19 cellular contexts compared by ENCODE assay signal in the genomic region with DNA sequence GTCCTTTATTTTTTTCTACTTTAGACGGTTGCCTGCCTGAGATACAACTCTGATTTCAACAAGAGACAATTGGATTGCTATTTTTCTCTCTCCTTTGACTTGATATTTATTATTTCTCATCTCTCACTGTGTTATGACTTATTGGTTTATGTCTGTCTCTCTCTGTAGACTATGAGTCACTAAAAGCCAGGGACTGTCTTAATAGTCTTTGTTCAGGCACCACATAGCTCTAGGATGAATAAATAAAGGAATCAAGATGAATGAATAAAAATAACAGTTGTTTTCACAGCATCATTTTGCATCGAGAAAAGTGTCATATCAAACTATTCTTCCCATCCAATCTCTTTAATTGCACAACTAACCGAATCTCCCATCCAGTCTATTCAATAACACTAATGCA. TPM values are rescaled to one million over a fixed set of nuclear protein-coding genes. Genes with fewer than 3 reads are reported as not detected.
DNase-seq lines count a peak whose midpoint lies in the region; ATAC-seq, FAIRE-seq and TF ChIP-seq lines count a peak whose summit lies in the region.
"Had no signal": no experiment of that assay in that cellular context is flagged by ENCODE, and none has a peak within 500 bp of the region (broad histone marks: within the 10 kb centered on the region; RNA-seq: fewer than 3 reads in every experiment).

No MANE protein-coding gene starts in this region.

- H3K4me3 ChIP-seq in left ventricle myocardium inferior (no peak overlapping the region), heart right ventricle (no peak overlapping the region), suprapubic skin (no peak overlapping the region), kidney (ENCODE audit: low read length in 2 of 2) (no peak overlapping the region)
- H3K4me3 ChIP-seq: SJSA1 had no signal

- H3K4me1 ChIP-seq in left ventricle myocardium inferior: peaks cover 15% of the 10 kb centered on the region
- H3K4me1 ChIP-seq in heart right ventricle: peaks cover 0 to 24% (median 11%) of the 10 kb centered on the region in 9 donors
- peaks cover 30% of the 10 kb centered on the region for H3K4me1 ChIP-seq in suprapubic skin
- H3K4me1 ChIP-seq in kidney (ENCODE audit: control insufficient read depth in 1 of 2, insufficient read depth in 1 of 2, low read depth in 1 of 2, low read length in 2 of 2): no peaks in the 10 kb centered on the region

- H3K9ac ChIP-seq in kidney (ENCODE audit: low read length in 2 of 2): no peak overlapping the region

- H3K27me3 ChIP-seq in left ventricle myocardium inferior (ENCODE audit: low read depth): no peaks in the 10 kb centered on the region
- H3K27me3 ChIP-seq in heart right ventricle: no peaks in the 10 kb centered on the region
- H3K27me3 ChIP-seq in suprapubic skin: no peaks in the 10 kb centered on the region
- H3K27me3 ChIP-seq: SJSA1 had no signal

- ATAC-seq in heart right ventricle: no peak

- DNase-seq in left ventricle myocardium inferior (no peak), heart right ventricle (no peak), RPMI7951 (ENCODE audit: low read depth) (peak; percentile 57), dermis blood vessel endothelial cell (peak; percentile 37), suprapubic skin (ENCODE audit: low spot score in 2 of 2) (no peak), kidney (no peak), NCI-H1694 treated with DMSO at 0.1 percent for 48 hours (lab: John Stamatoyannopoulos, UW) (no peak), NCI-H2171 treated with DMSO at 0.1 percent for 48 hours (lab: John Stamatoyannopoulos, UW) (no peak)
- DNase-seq: Caco-2, cerebellar nuclear complex, GF-D8, NCI-H2029, NCI-H510A treated with DMSO at 0.1 percent for 48 hours, T1000 had no signal

- peak overlapping the region; percentile 69 for H3K27ac ChIP-seq in left ventricle myocardium inferior (replicated peaks)
- no peak overlapping the region for H3K27ac ChIP-seq in heart right ventricle
- H3K27ac ChIP-seq in suprapubic skin: peak overlapping the region; percentile 79
- H3K27ac ChIP-seq in kidney (ENCODE audit: low read depth in 2 of 2, low read length in 2 of 2): no peak overlapping the region
- H3K27ac ChIP-seq: SJSA1 had no signal

- H3K9me3 ChIP-seq in left ventricle myocardium inferior (replicated peaks) (no peaks in the 10 kb centered on the region), heart right ventricle (peaks cover 0 to 6% (median 0%) of the 10 kb centered on the region in 11 donors), suprapubic skin (no peaks in the 10 kb centered on the region), kidney (ENCODE audit: control insufficient read depth in 1 of 2, low read length in 2 of 2) (no peaks in the 10 kb centered on the region)
- H3K9me3 ChIP-seq: Caco-2, SJSA1 had no signal

- no peak for FAIRE-seq in kidney (lab: Jason Lieb, UNC)
- FAIRE-seq: endometrium, HTR-8/SVneo had no signal

- intact Hi-C loops in left ventricle myocardium inferior (cut with micrococcal nuclease) (no loop called here), heart right ventricle (cut with DNase I) (no loop called here), kidney (cut with DNase I) (no loop called here)

- TF ChIP-seq POLR2A in suprapubic skin (IDR thresholded peaks at IDR 0.05): no peak

- no peak for TF ChIP-seq EP300 in suprapubic skin (IDR thresholded peaks at IDR 0.05)

- 88% methylated on average over 3 of the region's 3 CpGs for WGBS in heart right ventricle, 2 donors
- 76% methylated on average over 3 of the region's 3 CpGs for WGBS in suprapubic skin

- no peak for TF ChIP-seq CTCF in left ventricle myocardium inferior (IDR thresholded peaks at IDR 0.05; ENCODE audit: borderline replicate concordance)
- no peak for TF ChIP-seq CTCF in heart right ventricle (IDR thresholded peaks at IDR 0.05)
- TF ChIP-seq CTCF in suprapubic skin (IDR thresholded peaks at IDR 0.05): no peak
- TF ChIP-seq CTCF in kidney (IDR thresholded peaks at IDR 0.05; ENCODE audit: borderline replicate concordance, extremely low read depth, insufficient read depth): no peak

- H3K36me3 ChIP-seq in left ventricle myocardium inferior (no peaks in the 10 kb centered on the region), heart right ventricle (no peaks in the 10 kb centered on the region), suprapubic skin (no peaks in the 10 kb centered on the region), kidney (ENCODE audit: control insufficient read depth in 1 of 2, insufficient read depth in 2 of 2, low read length in 2 of 2) (no peaks in the 10 kb centered on the region)
- H3K36me3 ChIP-seq: SJSA1 had no signal

RNA-seq across cellular contexts. Expression of a gene that starts 31.4 kb away (rescaled TPM):
- total RNA-seq in left ventricle myocardium inferior (0.77 TPM), heart right ventricle (1 to 10 TPM in 3 of 10 donors, under 1 TPM in 7; 0.36 to 5.3 (median 0.75) TPM), dermis blood vessel endothelial cell (under 0.01 and 0.05 TPM in 2 replicates), suprapubic skin (1 to 10 TPM in 1 of 4 donors, under 1 TPM in 2, not detected in 1; 0.08 to 1.0 (median 0.15) TPM), kidney (4.7 TPM)
- polyA plus RNA-seq in heart right ventricle (under 1 TPM; 0.10 to 0.15 TPM), kidney (ENCODE audit: insufficient read depth, low read depth, low replicate concordance) (0.37 TPM)
- not detected in 2 replicates for total RNA-seq in RPMI7951 (2014; rRNA removed; shearing (Covaris generic))
- total RNA-seq: H4, neural crest cell, SJSA1 had no signal

Comparison
In these comparisons a context has a peak if more than half of its experiments do, and no peak if none do; other contexts are left out.
1. H3K27ac ChIP-seq: peak in left ventricle myocardium inferior (single experiment) and suprapubic skin (single experiment); none in heart right ventricle (0 of 10) and kidney (0 of 2).
2. DNase-seq: peak in RPMI7951 (single experiment) and dermis blood vessel endothelial cell (single experiment); none in left ventricle myocardium inferior (single experiment), heart right ventricle (0 of 2), suprapubic skin (0 of 2), kidney (single experiment), NCI-H1694 treated with DMSO at 0.1 percent for 48 hours (single experiment) and NCI-H2171 treated with DMSO at 0.1 percent for 48 hours (single experiment).